9 cellular contexts compared by ENCODE assay signal in genomic region chr12:62866451-62867082, GRCh38.
DNase-seq lines count a peak whose midpoint lies in the region; ATAC-seq, FAIRE-seq and TF ChIP-seq lines count a peak whose summit lies in the region.
"Had no signal": no experiment of that assay in that cellular context is flagged by ENCODE, and none has a peak within 500 bp of the region (broad histone marks: within the 10 kb centered on the region; RNA-seq: fewer than 3 reads in every experiment).

No MANE protein-coding gene starts in this region.

- no peaks in the 10 kb centered on the region for H3K27me3 ChIP-seq in H7 (ENCODE audit: control insufficient read depth, insufficient read depth, low read length)
- no peaks in the 10 kb centered on the region for H3K27me3 ChIP-seq in left ventricle myocardium inferior (ENCODE audit: low read depth)
- no peaks in the 10 kb centered on the region for H3K27me3 ChIP-seq in small intestine (ENCODE audit: control insufficient read depth in 2 of 2, insufficient read depth in 2 of 2, low read length in 2 of 2)

- H3K9me3 Mint-ChIP-seq in immature natural killer cell = peaks cover 0 to 5% (median 0%) of the 10 kb centered on the region in 6 donors
- no peaks in the 10 kb centered on the region for H3K9me3 Mint-ChIP-seq in activated CD4-positive, alpha-beta T cell treated with anti-CD3 and anti-CD28 coated beads for 36 hours (ENCODE audit: low read depth)
- H3K9me3 Mint-ChIP-seq: activated CD8-positive, alpha-beta T cell treated with anti-CD3 and anti-CD28 coated beads for 36 hours had no signal

- no peaks in the 10 kb centered on the region for H3K36me3 Mint-ChIP-seq in immature natural killer cell
- H3K36me3 Mint-ChIP-seq in activated CD4-positive, alpha-beta T cell treated with anti-CD3 and anti-CD28 coated beads for 36 hours (ENCODE audit: low read depth) = no peaks in the 10 kb centered on the region

- no peak overlapping the region for H3K4me3 Mint-ChIP-seq in immature natural killer cell
- no peak overlapping the region for H3K4me3 Mint-ChIP-seq in activated CD4-positive, alpha-beta T cell treated with anti-CD3 and anti-CD28 coated beads for 36 hours
- H3K4me3 Mint-ChIP-seq: activated CD8-positive, alpha-beta T cell treated with anti-CD3 and anti-CD28 coated beads for 36 hours had no signal

- CTCF ChIA-PET in activated CD4-positive, alpha-beta T cell treated with anti-CD3 and anti-CD28 coated beads for 36 hours (lab: Charles Lee) = no interaction called here

- H3K4me1 Mint-ChIP-seq in immature natural killer cell = no peaks in the 10 kb centered on the region
- H3K4me1 Mint-ChIP-seq in activated CD4-positive, alpha-beta T cell treated with anti-CD3 and anti-CD28 coated beads for 36 hours = no peaks in the 10 kb centered on the region

- ATAC-seq in activated CD4-positive, alpha-beta T cell treated with anti-CD3 and anti-CD28 coated beads for 36 hours = no peak
- no peak for ATAC-seq in GM18868 (IDR thresholded peaks at IDR 0.05; ENCODE audit: unreplicated experiment)
- ATAC-seq: activated CD8-positive, alpha-beta T cell treated with anti-CD3 and anti-CD28 coated beads for 36 hours had no signal

- DNase-seq in H7 (peak; percentile 9), SW480 (ENCODE audit: low spot score) (peak; percentile 64), left ventricle myocardium inferior (no peak), small intestine (peak; percentile 20), NK-92 (lab: John Stamatoyannopoulos, UW; ENCODE audit: unreplicated experiment) (no peak), immature natural killer cell (no peak)
- DNase-seq in activated CD4-positive, alpha-beta T cell treated with anti-CD3 and anti-CD28 coated beads for 36 hours = no peak
- DNase-seq: activated CD8-positive, alpha-beta T cell treated with anti-CD3 and anti-CD28 coated beads for 36 hours had no signal

- intact Hi-C loops in left ventricle myocardium inferior (cut with micrococcal nuclease) = no loop called here
- intact Hi-C loops in activated CD4-positive, alpha-beta T cell treated with anti-CD3 and anti-CD28 coated beads for 36 hours (cut with DNase I, micrococcal nuclease) = no loop called here

- H3K27ac ChIP-seq in left ventricle myocardium inferior (replicated peaks) (peak overlapping the region; percentile 72), small intestine (ENCODE audit: low read depth in 1 of 2, low read length in 1 of 2) (no peak overlapping the region)

- H3K9me3 ChIP-seq in left ventricle myocardium inferior (replicated peaks) (no peaks in the 10 kb centered on the region), small intestine (ENCODE audit: control insufficient read depth, low read depth) (no peaks in the 10 kb centered on the region)

- no peaks in the 10 kb centered on the region for H3K36me3 ChIP-seq in H7 (replicated peaks; ENCODE audit: control insufficient read depth, insufficient read depth, low read length)
- H3K36me3 ChIP-seq in left ventricle myocardium inferior = no peaks in the 10 kb centered on the region
- no peaks in the 10 kb centered on the region for H3K36me3 ChIP-seq in small intestine (ENCODE audit: control insufficient read depth in 2 of 2, insufficient read depth in 2 of 2, low read length in 2 of 2)

- POLR2A ChIA-PET in activated CD4-positive, alpha-beta T cell treated with anti-CD3 and anti-CD28 coated beads for 36 hours (lab: Charles Lee) = no interaction called here

- H3K27me3 Mint-ChIP-seq in immature natural killer cell (ENCODE audit: low read depth in 3 of 3) = peaks cover 0 to 4% (median 2%) of the 10 kb centered on the region in 3 donors
- peaks cover 15% of the 10 kb centered on the region for H3K27me3 Mint-ChIP-seq in activated CD4-positive, alpha-beta T cell treated with anti-CD3 and anti-CD28 coated beads for 36 hours

- WGBS in small intestine, 3 donors = 54 to 62% (median 54%) methylated on average over 4 of the region's 4 CpGs

- H3K4me3 ChIP-seq in H7 (ENCODE audit: insufficient read depth, low read depth, low read length) = no peak overlapping the region
- H3K4me3 ChIP-seq in left ventricle myocardium inferior = no peak overlapping the region
- no peak overlapping the region for H3K4me3 ChIP-seq in small intestine (ENCODE audit: low read depth in 1 of 2, low read length in 2 of 2)

- no peak for FAIRE-seq in small intestine (lab: Jason Lieb, UNC)

- H3K4me1 ChIP-seq in left ventricle myocardium inferior = peaks cover 54% of the 10 kb centered on the region
- peaks cover 0 to 9% of the 10 kb centered on the region in 2 donors for H3K4me1 ChIP-seq in small intestine (ENCODE audit: control insufficient read depth in 2 of 2, insufficient read depth in 1 of 2, low read depth in 1 of 2, low read length in 1 of 2)

- H3K27ac Mint-ChIP-seq in immature natural killer cell = no peak overlapping the region
- no peak overlapping the region for H3K27ac Mint-ChIP-seq in activated CD4-positive, alpha-beta T cell treated with anti-CD3 and anti-CD28 coated beads for 36 hours
- H3K27ac Mint-ChIP-seq: activated CD8-positive, alpha-beta T cell treated with anti-CD3 and anti-CD28 coated beads for 36 hours had no signal

- TF ChIP-seq CTCF in left ventricle myocardium inferior (IDR thresholded peaks at IDR 0.05; ENCODE audit: borderline replicate concordance) = no peak

Comparison
In these comparisons a context has a peak if more than half of its experiments do, and no peak if none do; other contexts are left out.
1. DNase-seq: peak in H7 (single experiment), SW480 (single experiment) and small intestine (single experiment); none in left ventricle myocardium inferior (single experiment), NK-92 (single experiment), immature natural killer cell (0 of 3) and activated CD4-positive, alpha-beta T cell treated with anti-CD3 and anti-CD28 coated beads for 36 hours (single experiment).